ENCODE assay signal across 8 cellular contexts in the genomic region with DNA sequence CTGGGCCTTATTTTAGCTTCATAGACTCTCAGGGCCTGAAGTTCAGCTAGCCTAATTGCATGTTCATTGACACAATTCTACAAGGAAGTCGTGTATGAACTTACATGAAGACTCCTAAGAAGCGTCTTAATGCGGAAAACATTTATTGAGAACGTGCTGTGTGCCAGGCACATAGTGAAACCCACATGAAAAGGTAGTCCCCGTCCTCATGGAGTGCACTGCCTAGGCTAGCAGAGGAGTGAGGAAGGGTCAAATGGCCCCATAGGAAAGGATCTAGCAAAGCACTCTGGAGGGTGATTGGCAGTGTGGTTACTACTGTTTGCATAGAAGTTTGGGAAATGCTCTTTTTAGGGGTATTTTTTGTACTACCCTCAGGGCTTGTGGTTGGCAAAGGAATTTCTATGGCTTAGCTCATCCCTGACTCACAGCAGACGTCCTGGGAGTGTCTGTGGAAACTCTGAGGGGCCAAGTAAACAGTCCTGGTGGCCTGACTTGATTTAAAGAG. TPM values are rescaled to one million over a fixed set of nuclear protein-coding genes. Genes with fewer than 3 reads are reported as not detected.
DNase-seq lines count a peak whose midpoint lies in the region; ATAC-seq, FAIRE-seq and TF ChIP-seq lines count a peak whose summit lies in the region.

No MANE protein-coding gene starts in this region.

- H3K36me3 ChIP-seq in adipocyte (ENCODE audit: control insufficient read depth, insufficient read depth, low read length, severe bottlenecking), result no peaks in the 10 kb centered on the region
- no peaks in the 10 kb centered on the region for H3K36me3 ChIP-seq in keratinocyte (ENCODE audit: control insufficient read depth in 2 of 2, extremely low read depth in 1 of 2, insufficient read depth in 2 of 2, low read length in 2 of 2)
- H3K36me3 ChIP-seq in testis (ENCODE audit: low read depth, missing control alignments), result no peaks in the 10 kb centered on the region

- H3K9me3 ChIP-seq in A549 (no peaks in the 10 kb centered on the region), adipocyte (ENCODE audit: control insufficient read depth, low read length) (no peaks in the 10 kb centered on the region), keratinocyte (ENCODE audit: control insufficient read depth, low read depth, low read length) (no peaks in the 10 kb centered on the region), testis (no peaks in the 10 kb centered on the region)

- H3K9ac ChIP-seq in adipocyte (ENCODE audit: low read length) (peak overlapping the region; percentile 88), keratinocyte (ENCODE audit: control insufficient read depth, extremely low read depth, insufficient read depth, low read length) (peak overlapping the region; percentile 96)

- H3K27ac ChIP-seq in A549, result peak overlapping the region; percentile 95 to 96
- H3K27ac ChIP-seq in keratinocyte (ENCODE audit: control insufficient read depth, insufficient read depth, low read length), result peak overlapping the region; percentile 98
- H3K27ac ChIP-seq in testis, result peak overlapping the region; percentile 99

- H2AFZ ChIP-seq in keratinocyte (ENCODE audit: control insufficient read depth, low read length), result peak overlapping the region; percentile 56

- TF ChIP-seq POLR2A in A549 (IDR thresholded peaks at IDR 0.05; ENCODE audit: low read length) (no peak), testis (IDR thresholded peaks at IDR 0.05) (no peak)

- H3K4me2 ChIP-seq in A549, result peak overlapping the region; percentile 84
- H3K4me2 ChIP-seq in keratinocyte (ENCODE audit: control insufficient read depth, extremely low read depth, insufficient read depth, low read depth, low read length), result peak overlapping the region; percentile 100

- 0 out of 5 replicates have a peak, but pooled peaks of 1 of the 2 experiments have one; percentile 20 for TF ChIP-seq EP300 in A549 (IDR thresholded peaks at IDR 0.05)

- peaks cover 44% of the 10 kb centered on the region for H3K4me1 ChIP-seq in A549
- H3K4me1 ChIP-seq in adipocyte (ENCODE audit: control insufficient read depth, insufficient read depth, low read length), result peaks cover 41% of the 10 kb centered on the region
- H3K4me1 ChIP-seq in keratinocyte (ENCODE audit: control insufficient read depth, extremely low read depth, insufficient read depth, low read length), result peaks cover 55% of the 10 kb centered on the region
- peaks cover 34% of the 10 kb centered on the region for H3K4me1 ChIP-seq in testis

- POLR2A ChIA-PET in A549 (lab: Yijun Ruan, JAX), result interaction anchor here (0.7 to 3.9 kb wide), 9 partner anchors 9 to 95 kb away, joined by 3 to 21 read pairs (median 4); no protein-coding TSS in a partner anchor

- H3K9me1 ChIP-seq in keratinocyte (ENCODE audit: control insufficient read depth, extremely low read depth, insufficient read depth, low read length), result no peaks in the 10 kb centered on the region

- dilution Hi-C loops in keratinocyte (cut with MboI; ENCODE audit: extremely low pct_ligation_motif_present, low sequenced_read_pairs), result no loop called here

- peaks cover 7% of the 10 kb centered on the region for H4K20me1 ChIP-seq in keratinocyte (ENCODE audit: control insufficient read depth, extremely low read depth, insufficient read depth, low read length)

- no peaks in the 10 kb centered on the region for H3K27me3 ChIP-seq in adipocyte (replicated peaks; ENCODE audit: control insufficient read depth, insufficient read depth, low read length)
- no peaks in the 10 kb centered on the region for H3K27me3 ChIP-seq in keratinocyte (ENCODE audit: control insufficient read depth, extremely low read depth, insufficient read depth, low read length)
- H3K27me3 ChIP-seq in testis, result no peaks in the 10 kb centered on the region

- no peak for TF ChIP-seq RAD21 in A549 (conservative IDR thresholded peaks at IDR 0.05 in 1 of 2, IDR thresholded peaks at IDR 0.05 in 1 of 2)

- peaks cover 38% of the 10 kb centered on the region for H3K79me2 ChIP-seq in keratinocyte (ENCODE audit: control insufficient read depth, insufficient read depth, low read length)

- no peak for FAIRE-seq in A549 (lab: Jason Lieb, UNC)
- FAIRE-seq in keratinocyte (lab: Jason Lieb, UNC), result peak; percentile 91

- DNase-seq in A549 (ENCODE audit: low read depth in 1 of 2, low spot score in 1 of 2) (peak; percentile 65 to 69), HPDE6-E6E7 (ENCODE audit: extremely low spot score) (peak; percentile 70), adipocyte (ENCODE audit: low read depth) (peak; percentile 96), keratinocyte (ENCODE audit: low read depth, low spot score) (no peak), testis (no peak), DMS53 (lab: John Stamatoyannopoulos, UW) (no peak), ureter (ENCODE audit: low spot score) (no peak)

- WGBS in A549 (ENCODE audit: missing lambda C conversion rate), result 50% methylated on average over 6 of the region's 6 CpGs
- WGBS in testis, 2 donors, result 30 to 55% methylated on average over 6 of the region's 6 CpGs

- intact Hi-C loops in testis (cut with DNase I; ENCODE audit: low total_unique reads), result loop anchor here (10.0 kb wide), 1 partner anchor 69 kb away; no protein-coding TSS in a partner anchor

- TF ChIP-seq CTCF in A549 (IDR thresholded peaks at IDR 0.05), result no peak
- no peak for TF ChIP-seq CTCF in keratinocyte (optimal IDR thresholded peaks at IDR 0.05 in 1 of 3, IDR thresholded peaks at IDR 0.05 in 1 of 3, conservative IDR thresholded peaks at IDR 0.05 in 1 of 3; ENCODE audit: extremely low read depth in 1 of 3, insufficient read depth in 2 of 3, low read length in 3 of 3)
- no peak for TF ChIP-seq CTCF in testis (IDR thresholded peaks at IDR 0.05)

- ATAC-seq in A549 (peak; percentile 2 to 15; a peak in 2 of 6 replicates), GM21526 (IDR thresholded peaks at IDR 0.05; ENCODE audit: low FRiP score, unreplicated experiment) (no peak)

- peak overlapping the region; percentile 96 for H3K4me3 ChIP-seq in A549
- H3K4me3 ChIP-seq in adipocyte (ENCODE audit: low read length), result peak overlapping the region; percentile 82
- H3K4me3 ChIP-seq in keratinocyte (ENCODE audit: control insufficient read depth in 2 of 3, extremely low read depth in 1 of 3, insufficient read depth in 2 of 3, low read depth in 1 of 3, low read length in 3 of 3), result peak overlapping the region; percentile 28 to 79 (median 67)
- peak overlapping the region; percentile 91 to 100 for H3K4me3 ChIP-seq in testis

- CTCF ChIA-PET in A549 (lab: Yijun Ruan, JAX), result interaction anchor here (0.6 to 17.2 kb wide), 18 partner anchors 9 to 912 kb away, joined by 3 to 214 read pairs (median 6); partner anchors contain the start of gene CD276

TF ChIP-seq in A549, 52 proteins besides CTCF, POLR2A, EP300 and RAD21 (continues in another document):
- no peak for TF ChIP-seq CHD4 (IDR thresholded peaks at IDR 0.05; ENCODE audit: borderline replicate concordance)
- no peak for TF ChIP-seq CBX8 (IDR thresholded peaks at IDR 0.05)
- TF ChIP-seq CEBPB (IDR thresholded peaks at IDR 0.05), result peak in 1 of 2 experiments; percentile 6; a peak in 1 of 4 replicates
- 0 out of 2 replicates have a peak, but pooled peaks have one; percentile 20 for TF ChIP-seq FOSL2 (IDR thresholded peaks at IDR 0.05)
- TF ChIP-seq FOSL2 (CRISPR knock-in tag; IDR thresholded peaks at IDR 0.05), result peak; percentile 76
- no peak for TF ChIP-seq TFCP2L1 (CRISPR knock-in tag; IDR thresholded peaks at IDR 0.05)
- no peak for TF ChIP-seq CBX2 (IDR thresholded peaks at IDR 0.05; ENCODE audit: borderline replicate concordance, low read depth)
- TF ChIP-seq E2F6 (IDR thresholded peaks at IDR 0.05; ENCODE audit: borderline replicate concordance, low read depth), result no peak
- no peak for TF ChIP-seq BHLHE40 (IDR thresholded peaks at IDR 0.05; ENCODE audit: low read depth, low read length)

RNA-seq across cellular contexts. Expression of gene NPTN, which starts 0.9 kb away (rescaled TPM):
- polyA plus RNA-seq in A549 (2011; rRNA removed), result 201 and 253 TPM in 2 replicates
- polyA plus RNA-seq in A549 (2012; cell fraction: cytosol; rRNA removed), result 152 and 184 TPM in 2 replicates
- 108 and 126 TPM in 2 replicates for polyA plus RNA-seq in A549 (2012; cell fraction: nucleus; rRNA removed)
- 138 to 150 TPM (median 145 TPM) in 3 replicates for polyA plus RNA-seq in A549 (2017; fragmentation: RNase III; extraction: RNeasy Plus Mini Kit Qiagen cat#74134 plus additional on column Dnase treatment)
- polyA minus RNA-seq in A549 (2011; rRNA and poly(A)+ RNA removed), result 80.1 and 86.6 TPM in 2 replicates
- 137 to 282 TPM (median 223 TPM) in 3 replicates for polyA plus RNA-seq in keratinocyte
- polyA plus RNA-seq in keratinocyte (2011; ENCODE audit: low read depth), result 212 TPM
- 117 and 166 TPM in 2 replicates for polyA plus RNA-seq in keratinocyte (2011; cell fraction: cytosol; rRNA removed)
- polyA plus RNA-seq in keratinocyte (2011; cell fraction: nucleus; rRNA removed), result 442 and 516 TPM in 2 replicates
- polyA plus RNA-seq in keratinocyte (2012; ENCODE audit: low replicate concordance), result 86.1 and 170 TPM in 2 replicates
- polyA minus RNA-seq in keratinocyte, result 98.3 to 190 TPM (median 181 TPM) in 3 replicates
- 73.1 TPM for polyA minus RNA-seq in keratinocyte (2011; cell fraction: cytosol; rRNA and poly(A)+ RNA removed)
- 140 and 258 TPM in 2 replicates for polyA minus RNA-seq in keratinocyte (2011; cell fraction: nucleus; rRNA and poly(A)+ RNA removed)
- 100 to 1,000 TPM; 177 to 256 TPM for total RNA-seq in testis
- polyA plus RNA-seq in testis (ENCODE audit: insufficient read depth, low read depth, low replicate concordance), result 180 TPM
- 135 TPM for total RNA-seq in ureter

RNA-seq across cellular contexts. Expression of gene CD276, which starts 50.1 kb away (rescaled TPM):
- polyA plus RNA-seq in A549 (2011; rRNA removed), result 24.8 and 32.8 TPM in 2 replicates
- 29.6 and 41.4 TPM in 2 replicates for polyA plus RNA-seq in A549 (2012; cell fraction: cytosol; rRNA removed)
- polyA plus RNA-seq in A549 (2012; cell fraction: nucleus; rRNA removed), result 45.3 and 60.4 TPM in 2 replicates
- polyA plus RNA-seq in A549 (2017; fragmentation: RNase III; extraction: RNeasy Plus Mini Kit Qiagen cat#74134 plus additional on column Dnase treatment), result 23.6 to 31.0 TPM (median 30.3 TPM) in 3 replicates
- 19.3 and 25.6 TPM in 2 replicates for polyA minus RNA-seq in A549 (2011; rRNA and poly(A)+ RNA removed)
- polyA plus RNA-seq in keratinocyte, result 48.9 to 135 TPM (median 62.9 TPM) in 3 replicates
- 77.5 TPM for polyA plus RNA-seq in keratinocyte (2011; ENCODE audit: low read depth)
- polyA plus RNA-seq in keratinocyte (2011; cell fraction: cytosol; rRNA removed), result 53.7 and 79.5 TPM in 2 replicates
- polyA plus RNA-seq in keratinocyte (2011; cell fraction: nucleus; rRNA removed), result 168 and 214 TPM in 2 replicates
- polyA plus RNA-seq in keratinocyte (2012; ENCODE audit: low replicate concordance), result 49.3 and 162 TPM in 2 replicates
- 74.5 to 299 TPM (median 92.7 TPM) in 3 replicates for polyA minus RNA-seq in keratinocyte
- polyA minus RNA-seq in keratinocyte (2011; cell fraction: cytosol; rRNA and poly(A)+ RNA removed), result 124 TPM
- polyA minus RNA-seq in keratinocyte (2011; cell fraction: nucleus; rRNA and poly(A)+ RNA removed), result 144 and 149 TPM in 2 replicates
- total RNA-seq in testis, result 10 to 100 TPM; 43.1 to 61.5 TPM
- 50.3 TPM for polyA plus RNA-seq in testis (ENCODE audit: insufficient read depth, low read depth, low replicate concordance)
- total RNA-seq in ureter, result 26.9 TPM

Comparison
In these comparisons a context has a peak if more than half of its experiments do, and no peak if none do; other contexts are left out.
1. DNase-seq: peak in A549 (2 of 2), HPDE6-E6E7 (single experiment) and adipocyte (single experiment); none in keratinocyte (single experiment), testis (single experiment), DMS53 (single experiment) and ureter (single experiment).
2. Peak in every context shown above with its lines, with median percentiles within 50 percentile points of each other: H3K27ac ChIP-seq and H3K4me3 ChIP-seq.